21 cellular contexts compared by ENCODE assay signal in genomic region chr1:96059736-96060135, GRCh38.
"Had no signal": no experiment of that assay in that cellular context is flagged by ENCODE, and none has a peak within 500 bp of the region (broad histone marks: within the 10 kb centered on the region; RNA-seq: fewer than 3 reads in every experiment).

No MANE protein-coding gene starts in this region.

- ATAC-seq: activated T-cell treated with anti-CD3 and anti-CD28 coated beads, Interleukin-2, amount 50 U/mL, for 72 hours; PC-3; T-helper 17 cell had no signal

- DNase-seq: activated CD4-positive, alpha-beta memory T cell treated with anti-CD3 and anti-CD28 coated beads for 36 hours; activated CD4-positive, alpha-beta T cell treated with anti-CD3 and anti-CD28 coated beads, Interleukin-2, amount 10 ng/mL, durations not matched to agents 7 days and 5 days; activated CD4-positive, CD25-positive, alpha-beta regulatory T cell; activated gamma-delta T cell treated with Interleukin-2 at 50 U/mL for 16 hours; activated naive CD4-positive, alpha-beta T cell treated with anti-CD3 and anti-CD28 coated beads, Interleukin-2, amount 10 ng/mL, durations not matched to agents 7 days and 5 days; activated naive CD8-positive, alpha-beta T cell treated with anti-CD3 and anti-CD28 coated beads for 36 hours; activated T-cell treated with anti-CD3 and anti-CD28 coated beads for 4 hours; activated T-cell treated with anti-CD3 and anti-CD28 coated beads, Interleukin-2, amount 50 U/mL, for 72 hours; brain microvascular endothelial cell; KG1; NCI-H1092; NCI-H1694; NCI-H2029 treated with DMSO at 0.1 percent for 48 hours; NCI-H446; NCI-H82; PC-3; SHP77; T-helper 17 cell; T-helper 9 cell had no signal

- H3K27ac ChIP-seq: brain microvascular endothelial cell, cardiac muscle cell, SJSA1 had no signal

- H3K4me3 ChIP-seq: cardiac muscle cell, SJSA1 had no signal

- H3K4me1 ChIP-seq: SJSA1 had no signal

- H3K36me3 ChIP-seq: brain microvascular endothelial cell, cardiac muscle cell, SJSA1 had no signal

- H3K9me3 ChIP-seq: SJSA1 had no signal

- H3K27me3 ChIP-seq: brain microvascular endothelial cell, cardiac muscle cell, SJSA1 had no signal
